In the genomic region with DNA sequence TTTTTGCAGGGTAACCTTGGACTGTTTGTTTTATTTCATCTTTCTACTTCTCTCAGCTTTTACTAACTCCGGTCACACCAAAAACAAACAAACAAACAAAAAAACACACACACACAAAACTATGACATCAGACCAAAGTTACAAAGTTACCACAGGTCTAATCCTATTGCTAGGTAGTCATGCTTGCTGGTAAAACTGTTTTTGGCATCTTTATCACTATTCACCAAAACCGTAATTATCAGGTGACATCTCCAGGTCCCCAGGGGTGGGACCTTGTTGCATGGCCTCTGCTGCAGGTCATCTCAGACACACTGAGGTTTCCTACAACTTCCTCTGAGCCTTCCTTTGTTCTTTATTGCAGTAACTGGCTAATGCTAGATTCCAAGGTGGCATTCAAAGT, we compare ENCODE assay signal across 15 cellular contexts.
A peak's percentile ranks its signal among the peaks of the same experiment; 100 is the strongest.
DNase-seq lines count a peak whose midpoint lies in the region; ATAC-seq and TF ChIP-seq lines count a peak whose summit lies in the region.
"Had no signal": no experiment of that assay in that cellular context is flagged by ENCODE, and none has a peak within 500 bp of the region (broad histone marks: within the 10 kb centered on the region; RNA-seq: fewer than 3 reads in every experiment).

No MANE protein-coding gene starts in this region.

- H3K4me3 ChIP-seq in ACC112 (ENCODE audit: low read depth, low read length) (no peak overlapping the region), left lung (no peak overlapping the region), sigmoid colon (no peak overlapping the region), BE2C (ENCODE audit: low read depth, low read length) (no peak overlapping the region)

- intact Hi-C loops in left lung (cut with DNase I): no loop called here
- intact Hi-C loops in sigmoid colon (cut with DNase I): loop anchor here (5.0 to 10.0 kb wide), 2 partner anchors 112 to 264 kb away; no protein-coding TSS in a partner anchor

- H3K27me3 Mint-ChIP-seq in WTC11 (ENCODE audit: low read depth): no peaks in the 10 kb centered on the region

- CTCF ChIA-PET in WTC11 (lab: Charles Lee): no interaction called here

- TF ChIP-seq EP300 in sigmoid colon (IDR thresholded peaks at IDR 0.05): no peak

- ATAC-seq in WTC11: no peak
- no peak for ATAC-seq in left lung
- no peak for ATAC-seq in left lobe of liver
- no peak for ATAC-seq in HG03135 (IDR thresholded peaks at IDR 0.05; ENCODE audit: unreplicated experiment)

- peaks cover 2% of the 10 kb centered on the region for H3K36me3 Mint-ChIP-seq in WTC11

- H3K4me1 ChIP-seq in ACC112 (ENCODE audit: control insufficient read depth, insufficient read depth, low read length, unreplicated experiment): peaks cover 35% of the 10 kb centered on the region
- peaks cover 13 to 27% of the 10 kb centered on the region in 2 donors for H3K4me1 ChIP-seq in left lung
- peaks cover 0 to 15% (median 0%) of the 10 kb centered on the region in 4 donors for H3K4me1 ChIP-seq in sigmoid colon
- no peaks in the 10 kb centered on the region for H3K4me1 ChIP-seq in BE2C

- no peaks in the 10 kb centered on the region for H3K36me3 ChIP-seq in ACC112 (ENCODE audit: insufficient read depth, low read length)
- H3K36me3 ChIP-seq in left lung: no peaks in the 10 kb centered on the region
- H3K36me3 ChIP-seq in sigmoid colon: no peaks in the 10 kb centered on the region
- no peaks in the 10 kb centered on the region for H3K36me3 ChIP-seq in BE2C

- H3K27ac ChIP-seq in ACC112 (ENCODE audit: low read depth, low read length) (peak overlapping the region; percentile 42), left lung (peak overlapping the region; percentile 13 to 37), sigmoid colon (peak overlapping the region; percentile 53 to 69 (median 64))
- H3K27ac ChIP-seq: VCaP had no signal

- peaks cover 43% of the 10 kb centered on the region for H3K9me3 Mint-ChIP-seq in WTC11

- H3K4me1 Mint-ChIP-seq in WTC11: peaks cover 30% of the 10 kb centered on the region

- H2AFZ ChIP-seq in ACC112 (ENCODE audit: low read length, unreplicated experiment): peak overlapping the region; percentile 16

- TF ChIP-seq CTCF in WTC11 (IDR thresholded peaks at IDR 0.05) (no peak), left lung (IDR thresholded peaks at IDR 0.05) (no peak), sigmoid colon (IDR thresholded peaks at IDR 0.05) (no peak), BE2C (IDR thresholded peaks at IDR 0.05; ENCODE audit: low read depth, low read length) (no peak)

- H3K79me2 ChIP-seq in ACC112 (ENCODE audit: control insufficient read depth, insufficient read depth, low read length, unreplicated experiment): no peaks in the 10 kb centered on the region

- TF ChIP-seq POLR2A in sigmoid colon (IDR thresholded peaks at IDR 0.05): no peak

- no peak overlapping the region for H3K4me3 Mint-ChIP-seq in WTC11

- H3K27ac Mint-ChIP-seq in WTC11: peak overlapping the region; percentile 31; the same call in 1 of the 2 replicates

- H3K27me3 ChIP-seq in ACC112 (ENCODE audit: insufficient read depth, low read length) (no peaks in the 10 kb centered on the region), left lung (no peaks in the 10 kb centered on the region), sigmoid colon (no peaks in the 10 kb centered on the region), BE2C (peaks cover 7% of the 10 kb centered on the region; the same call in 1 of the 2 replicates)

- H3K9me3 ChIP-seq in left lung: no peaks in the 10 kb centered on the region
- no peaks in the 10 kb centered on the region for H3K9me3 ChIP-seq in sigmoid colon
- H3K9me3 ChIP-seq in BE2C: no peaks in the 10 kb centered on the region
- H3K9me3 ChIP-seq: Caco-2 had no signal

- 18 to 30% methylated on average over 2 of the region's 2 CpGs for WGBS in sigmoid colon, 2 donors

- no peak for DNase-seq in WTC11 (ENCODE audit: low spot score)
- DNase-seq in left lung: no peak
- DNase-seq in sigmoid colon: no peak
- DNase-seq in left lobe of liver (ENCODE audit: low spot score): no peak
- no peak for DNase-seq in BE2C
- DNase-seq in activated naive CD4-positive, alpha-beta T cell (lab: John Stamatoyannopoulos, UW): no peak
- DNase-seq: amniotic stem cell; Caco-2; cerebellar nuclear complex; glutamatergic neuron; NCI-H69; stimulated activated naive CD4-positive, alpha-beta T cell treated with Interleukin-2 at 50 U/mL for 16 hours had no signal

- POLR2A ChIA-PET in WTC11 (lab: Charles Lee): no interaction called here

TF ChIP-seq in WTC11, 78 proteins besides CTCF, POLR2A, EP300 and RAD21:
- TF ChIP-seq, protein P1, sequence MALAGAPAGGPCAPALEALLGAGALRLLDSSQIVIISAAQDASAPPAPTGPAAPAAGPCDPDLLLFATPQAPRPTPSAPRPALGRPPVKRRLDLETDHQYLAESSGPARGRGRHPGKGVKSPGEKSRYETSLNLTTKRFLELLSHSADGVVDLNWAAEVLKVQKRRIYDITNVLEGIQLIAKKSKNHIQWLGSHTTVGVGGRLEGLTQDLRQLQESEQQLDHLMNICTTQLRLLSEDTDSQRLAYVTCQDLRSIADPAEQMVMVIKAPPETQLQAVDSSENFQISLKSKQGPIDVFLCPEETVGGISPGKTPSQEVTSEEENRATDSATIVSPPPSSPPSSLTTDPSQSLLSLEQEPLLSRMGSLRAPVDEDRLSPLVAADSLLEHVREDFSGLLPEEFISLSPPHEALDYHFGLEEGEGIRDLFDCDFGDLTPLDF (CRISPR knock-in tag; IDR thresholded peaks at IDR 0.05): no peak
- no peak for TF ChIP-seq OVOL2 (CRISPR knock-in tag; IDR thresholded peaks at IDR 0.05; ENCODE audit: borderline replicate concordance)
- no peak for TF ChIP-seq GRHL2 (CRISPR knock-in tag; IDR thresholded peaks at IDR 0.05; ENCODE audit: insufficient replicate concordance, severe bottlenecking)
- no peak for TF ChIP-seq FOXK1 (CRISPR knock-in tag; IDR thresholded peaks at IDR 0.05)
- TF ChIP-seq ELF4 (CRISPR knock-in tag; IDR thresholded peaks at IDR 0.05; ENCODE audit: low read depth): no peak
- no peak for TF ChIP-seq ETV6 (CRISPR knock-in tag; IDR thresholded peaks at IDR 0.05)
- TF ChIP-seq ZNF423 (CRISPR knock-in tag; IDR thresholded peaks at IDR 0.05): no peak
- no peak for TF ChIP-seq RORB (CRISPR knock-in tag; IDR thresholded peaks at IDR 0.05)
- no peak for TF ChIP-seq TEAD4 (CRISPR knock-in tag; IDR thresholded peaks at IDR 0.05)
- TF ChIP-seq, protein P2, sequence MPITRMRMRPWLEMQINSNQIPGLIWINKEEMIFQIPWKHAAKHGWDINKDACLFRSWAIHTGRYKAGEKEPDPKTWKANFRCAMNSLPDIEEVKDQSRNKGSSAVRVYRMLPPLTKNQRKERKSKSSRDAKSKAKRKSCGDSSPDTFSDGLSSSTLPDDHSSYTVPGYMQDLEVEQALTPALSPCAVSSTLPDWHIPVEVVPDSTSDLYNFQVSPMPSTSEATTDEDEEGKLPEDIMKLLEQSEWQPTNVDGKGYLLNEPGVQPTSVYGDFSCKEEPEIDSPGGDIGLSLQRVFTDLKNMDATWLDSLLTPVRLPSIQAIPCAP (CRISPR knock-in tag; IDR thresholded peaks at IDR 0.05): no peak
- TF ChIP-seq, protein P3, sequence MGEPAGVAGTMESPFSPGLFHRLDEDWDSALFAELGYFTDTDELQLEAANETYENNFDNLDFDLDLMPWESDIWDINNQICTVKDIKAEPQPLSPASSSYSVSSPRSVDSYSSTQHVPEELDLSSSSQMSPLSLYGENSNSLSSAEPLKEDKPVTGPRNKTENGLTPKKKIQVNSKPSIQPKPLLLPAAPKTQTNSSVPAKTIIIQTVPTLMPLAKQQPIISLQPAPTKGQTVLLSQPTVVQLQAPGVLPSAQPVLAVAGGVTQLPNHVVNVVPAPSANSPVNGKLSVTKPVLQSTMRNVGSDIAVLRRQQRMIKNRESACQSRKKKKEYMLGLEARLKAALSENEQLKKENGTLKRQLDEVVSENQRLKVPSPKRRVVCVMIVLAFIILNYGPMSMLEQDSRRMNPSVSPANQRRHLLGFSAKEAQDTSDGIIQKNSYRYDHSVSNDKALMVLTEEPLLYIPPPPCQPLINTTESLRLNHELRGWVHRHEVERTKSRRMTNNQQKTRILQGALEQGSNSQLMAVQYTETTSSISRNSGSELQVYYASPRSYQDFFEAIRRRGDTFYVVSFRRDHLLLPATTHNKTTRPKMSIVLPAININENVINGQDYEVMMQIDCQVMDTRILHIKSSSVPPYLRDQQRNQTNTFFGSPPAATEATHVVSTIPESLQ (CRISPR knock-in tag; IDR thresholded peaks at IDR 0.05): no peak
- TF ChIP-seq ATF1 (CRISPR knock-in tag; IDR thresholded peaks at IDR 0.05): no peak
